9 cellular contexts compared by ENCODE assay signal in the genomic region with DNA sequence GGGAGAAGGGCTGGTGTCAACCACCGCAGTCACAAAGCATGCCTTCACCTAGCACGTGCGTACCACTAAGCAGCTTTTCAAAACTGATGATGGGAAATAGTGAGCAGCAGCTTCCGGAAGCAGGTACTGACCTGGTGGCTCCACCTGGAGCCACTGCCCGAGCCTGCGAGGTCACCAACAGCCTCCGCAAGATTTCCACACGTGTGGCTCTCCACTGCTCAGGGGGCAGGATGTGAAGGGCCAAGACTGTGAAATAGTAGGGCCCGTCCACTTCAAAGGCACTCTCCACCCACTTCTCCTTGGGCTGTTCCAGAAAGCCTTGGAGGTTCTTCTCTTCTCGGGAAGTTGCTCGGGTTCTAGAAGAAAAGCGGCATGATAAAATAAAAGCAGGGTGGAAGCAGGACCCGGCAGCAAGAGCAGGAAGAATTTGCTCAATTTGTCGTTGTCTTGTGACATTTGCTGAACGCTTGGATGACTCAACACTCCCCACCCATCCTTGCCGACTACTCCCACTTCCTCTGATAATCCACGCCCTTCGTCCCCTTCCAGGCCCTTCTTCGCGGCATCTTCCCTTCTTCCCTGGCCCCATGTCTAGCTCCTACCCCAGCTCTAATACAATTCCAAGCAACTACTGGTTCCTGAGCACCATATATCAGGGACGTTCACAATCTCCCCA.
A peak's percentile ranks its signal among the peaks of the same experiment; 100 is the strongest.
DNase-seq lines count a peak whose midpoint lies in the region; ATAC-seq, FAIRE-seq and TF ChIP-seq lines count a peak whose summit lies in the region.
"Had no signal": no experiment of that assay in that cellular context is flagged by ENCODE, and none has a peak within 500 bp of the region (broad histone marks: within the 10 kb centered on the region; RNA-seq: fewer than 3 reads in every experiment).

No MANE protein-coding gene starts in this region.

- H3K27ac ChIP-seq in RWPE2 (ENCODE audit: poor library complexity, severe bottlenecking) = no peak overlapping the region
- H3K27ac ChIP-seq: foreskin keratinocyte had no signal

- DNase-seq in EH (ENCODE audit: low read depth) = peak; percentile 68
- DNase-seq in RWPE2 (ENCODE audit: low spot score) = no peak
- DNase-seq in fibroblast of peridontal ligament (ENCODE audit: extremely low read depth) = peak; percentile 15
- DNase-seq in putamen (ENCODE audit: low spot score) = peak; percentile 46
- no peak for DNase-seq in GM12892 (ENCODE audit: insufficient read length)
- DNase-seq in NCI-H526 treated with DMSO at 0.1 percent for 48 hours (lab: John Stamatoyannopoulos, UW) = no peak
- DNase-seq in DMS79 (lab: John Stamatoyannopoulos, UW) = no peak
- DNase-seq: foreskin keratinocyte had no signal

- no peak for TF ChIP-seq CTCF in RWPE2 (IDR thresholded peaks at IDR 0.05; ENCODE audit: poor library complexity, severe bottlenecking)

- no peak for TF ChIP-seq POLR2A in GM12892 (IDR thresholded peaks at IDR 0.05; ENCODE audit: low read depth, low read length)

- ATAC-seq in RWPE2 (ENCODE audit: low read depth) = peak; percentile 22; the same call in 1 of the 3 replicates
- ATAC-seq in HG03521 (IDR thresholded peaks at IDR 0.05; ENCODE audit: unreplicated experiment) = no peak
- ATAC-seq: foreskin keratinocyte had no signal

- H3K9me3 ChIP-seq in RWPE2 (ENCODE audit: severe bottlenecking) = no peaks in the 10 kb centered on the region

- peaks cover 92% of the 10 kb centered on the region for H3K36me3 ChIP-seq in RWPE2 (ENCODE audit: low read depth)

- peaks cover 13% of the 10 kb centered on the region for H3K4me1 ChIP-seq in RWPE2 (ENCODE audit: insufficient read depth, poor library complexity, severe bottlenecking)

- no peak overlapping the region for H3K4me3 ChIP-seq in RWPE2 (ENCODE audit: severe bottlenecking)

- H3K27me3 ChIP-seq in RWPE2 (ENCODE audit: insufficient read depth, poor library complexity, severe bottlenecking) = no peaks in the 10 kb centered on the region
- H3K27me3 ChIP-seq: foreskin keratinocyte had no signal

- FAIRE-seq in GM12892 (lab: Jason Lieb, UNC) = no peak

Comparison
In these comparisons a context has a peak if more than half of its experiments do, and no peak if none do; other contexts are left out.
1. DNase-seq: peak in EH (single experiment), fibroblast of peridontal ligament (single experiment) and putamen (single experiment); none in RWPE2 (single experiment), GM12892 (single experiment), NCI-H526 treated with DMSO at 0.1 percent for 48 hours (single experiment) and DMS79 (single experiment).